9 cellular contexts compared by ENCODE assay signal in genomic region chr21:41769106-41769505, GRCh38. TPM values are rescaled to one million over a fixed set of nuclear protein-coding genes. Genes with fewer than 3 reads are reported as not detected.
A peak's percentile ranks its signal among the peaks of the same experiment; 100 is the strongest.
DNase-seq lines count a peak whose midpoint lies in the region; ATAC-seq, FAIRE-seq and TF ChIP-seq lines count a peak whose summit lies in the region.
"Had no signal": no experiment of that assay in that cellular context is flagged by ENCODE, and none has a peak within 500 bp of the region (broad histone marks: within the 10 kb centered on the region; RNA-seq: fewer than 3 reads in every experiment).

No MANE protein-coding gene starts in this region.

- TF ChIP-seq RAD21 in HepG2 (CRISPR knock-in tag; IDR thresholded peaks at IDR 0.05): no peak

- POLR2A ChIA-PET in activated naive CD8-positive, alpha-beta T cell treated with anti-CD3 and anti-CD28 coated beads, Interleukin-2, amount 10 ng/mL, durations not matched to agents 7 days and 5 days (lab: Charles Lee): no interaction called here
- POLR2A ChIA-PET in HepG2 (lab: Yijun Ruan, JAX): interaction anchor here (0.9 to 8.1 kb wide), 8 partner anchors 9 to 105 kb away, joined by 3 to 106 read pairs (median 6); no protein-coding TSS in a partner anchor

- H3K4me2 ChIP-seq in HepG2 (ENCODE audit: low read depth, low read length): peak overlapping the region; percentile 97

- peaks cover 20% of the 10 kb centered on the region for H4K20me1 ChIP-seq in HepG2 (ENCODE audit: insufficient read depth, low read length)

- peak overlapping the region; percentile 19 to 68 (median 50); a peak in 5 of 6 replicates for H3K4me3 ChIP-seq in HepG2 (replicated peaks in 1 of 3; ENCODE audit: insufficient read depth in 1 of 3, low read depth in 2 of 3, low read length in 3 of 3)
- peak overlapping the region in 1 of 3 donors; percentile 14 for H3K4me3 ChIP-seq in thyroid gland (replicated peaks in 1 of 3)

- no peaks in the 10 kb centered on the region for H3K9me3 Mint-ChIP-seq in activated T-cell treated with anti-CD3 and anti-CD28 coated beads, Interleukin-2, amount 50 U/mL, for 4 hours
- no peaks in the 10 kb centered on the region for H3K9me3 Mint-ChIP-seq in activated naive CD8-positive, alpha-beta T cell treated with anti-CD3 and anti-CD28 coated beads, Interleukin-2, amount 10 ng/mL, durations not matched to agents 7 days and 5 days

- H3K36me3 ChIP-seq in HepG2 (replicated peaks in 1 of 2; ENCODE audit: control insufficient read depth in 1 of 2, insufficient read depth in 2 of 2, low read length in 2 of 2): no peaks in the 10 kb centered on the region
- no peaks in the 10 kb centered on the region for H3K36me3 ChIP-seq in thyroid gland

- H3K4me1 ChIP-seq in HepG2 (ENCODE audit: insufficient read depth, low read length) (peaks cover 68% of the 10 kb centered on the region), thyroid gland (peaks cover 23 to 29% of the 10 kb centered on the region in 2 donors)

- H3K36me3 Mint-ChIP-seq in activated T-cell treated with anti-CD3 and anti-CD28 coated beads, Interleukin-2, amount 50 U/mL, for 4 hours (ENCODE audit: insufficient read depth): no peaks in the 10 kb centered on the region
- H3K36me3 Mint-ChIP-seq in activated naive CD8-positive, alpha-beta T cell treated with anti-CD3 and anti-CD28 coated beads, Interleukin-2, amount 10 ng/mL, durations not matched to agents 7 days and 5 days: no peaks in the 10 kb centered on the region

- peaks cover 22% of the 10 kb centered on the region for H3K79me2 ChIP-seq in HepG2 (ENCODE audit: insufficient read depth, low read length)

- H3K27ac Mint-ChIP-seq in activated naive CD8-positive, alpha-beta T cell treated with anti-CD3 and anti-CD28 coated beads, Interleukin-2, amount 10 ng/mL, durations not matched to agents 7 days and 5 days: no peak overlapping the region

- H3K27ac ChIP-seq in HepG2 (ENCODE audit: extremely low read length, insufficient read depth, low read length): peak overlapping the region; percentile 46
- peak overlapping the region in 2 of 3 donors; percentile 72 to 86 for H3K27ac ChIP-seq in thyroid gland

- H3K27me3 ChIP-seq in HepG2 (ENCODE audit: control insufficient read depth in 1 of 2, insufficient read depth in 2 of 2, low read length in 2 of 2) (peaks cover 4 to 41% of the 10 kb centered on the region in 2 experiments; a peak in 4 of 5 replicates), thyroid gland (no peaks in the 10 kb centered on the region)

- FAIRE-seq in HepG2 (lab: Jason Lieb, UNC): no peak

- peak overlapping the region; percentile 59 for H3K9ac ChIP-seq in HepG2 (ENCODE audit: insufficient read depth, low read depth, low read length)

- H2AFZ ChIP-seq in HepG2 (ENCODE audit: low read length): no peak overlapping the region

- intact Hi-C loops in HepG2 (cut with micrococcal nuclease; ENCODE audit: unreplicated experiment): loop anchor here (2.0 to 5.0 kb wide), 5 partner anchors 18 to 90 kb away; no protein-coding TSS in a partner anchor
- intact Hi-C loops in thyroid gland (cut with DNase I): no loop called here
- intact Hi-C loops in sciatic nerve (cut with DNase I): no loop called here

- no peak for TF ChIP-seq POLR2A in HepG2 (IDR thresholded peaks at IDR 0.05; ENCODE audit: insufficient read depth in 1 of 2, low read depth in 2 of 2, low read length in 2 of 2)
- no peak for TF ChIP-seq POLR2A in thyroid gland (IDR thresholded peaks at IDR 0.05)

- ATAC-seq in activated T-cell treated with anti-CD3 and anti-CD28 coated beads, Interleukin-2, amount 50 U/mL, for 4 hours: no peak
- ATAC-seq in activated naive CD8-positive, alpha-beta T cell treated with anti-CD3 and anti-CD28 coated beads, Interleukin-2, amount 10 ng/mL, durations not matched to agents 7 days and 5 days (ENCODE audit: low read depth): no peak
- ATAC-seq in HepG2 (no peak), sciatic nerve (no peak)

- no TSS peak for BruUV-seq in HepG2 (replicated peaks; lab: Mats Ljungman, UMichigan)

- no peak for TF ChIP-seq EP300 in HepG2 (IDR thresholded peaks at IDR 0.05; ENCODE audit: low read depth in 2 of 2, low read length in 2 of 2)
- no peak for TF ChIP-seq EP300 in HepG2 (CRISPR knock-in tag; IDR thresholded peaks at IDR 0.05; ENCODE audit: borderline replicate concordance)

- TF ChIP-seq CTCF in HepG2 (CRISPR knock-in tag; IDR thresholded peaks at IDR 0.05): no peak
- no peak for TF ChIP-seq CTCF in thyroid gland (IDR thresholded peaks at IDR 0.05)

- no peak for DNase-seq in activated T-cell treated with anti-CD3 and anti-CD28 coated beads, Interleukin-2, amount 50 U/mL, for 4 hours
- no peak for DNase-seq in activated T-cell treated with anti-CD3 and anti-CD28 coated beads, Interleukin-2, amount 50 U/mL, for 48 hours
- no peak for DNase-seq in activated naive CD8-positive, alpha-beta T cell treated with anti-CD3 and anti-CD28 coated beads, Interleukin-2, amount 10 ng/mL, durations not matched to agents 7 days and 5 days
- DNase-seq in HepG2 (ENCODE audit: low spot score) (no peak), thyroid gland (no peak), sciatic nerve (ENCODE audit: low spot score) (no peak), dedifferentiated amniotic fluid mesenchymal stem cell (ENCODE audit: extremely low spot score) (no peak), pons (ENCODE audit: low spot score) (no peak)

- H3K4me3 Mint-ChIP-seq in activated T-cell treated with anti-CD3 and anti-CD28 coated beads, Interleukin-2, amount 50 U/mL, for 4 hours: peak overlapping the region; percentile 80
- peak overlapping the region; percentile 81 for H3K4me3 Mint-ChIP-seq in activated naive CD8-positive, alpha-beta T cell treated with anti-CD3 and anti-CD28 coated beads, Interleukin-2, amount 10 ng/mL, durations not matched to agents 7 days and 5 days

- peaks cover 65% of the 10 kb centered on the region for H3K27me3 Mint-ChIP-seq in activated T-cell treated with anti-CD3 and anti-CD28 coated beads, Interleukin-2, amount 50 U/mL, for 4 hours (ENCODE audit: low read depth)
- peaks cover 57% of the 10 kb centered on the region for H3K27me3 Mint-ChIP-seq in activated naive CD8-positive, alpha-beta T cell treated with anti-CD3 and anti-CD28 coated beads, Interleukin-2, amount 10 ng/mL, durations not matched to agents 7 days and 5 days

- H3K9me3 ChIP-seq in HepG2 (ENCODE audit: low read length) (no peaks in the 10 kb centered on the region), thyroid gland (no peaks in the 10 kb centered on the region)

- H3K4me1 Mint-ChIP-seq in activated T-cell treated with anti-CD3 and anti-CD28 coated beads, Interleukin-2, amount 50 U/mL, for 4 hours (ENCODE audit: low read depth): peaks cover 23% of the 10 kb centered on the region
- peaks cover 28% of the 10 kb centered on the region for H3K4me1 Mint-ChIP-seq in activated naive CD8-positive, alpha-beta T cell treated with anti-CD3 and anti-CD28 coated beads, Interleukin-2, amount 10 ng/mL, durations not matched to agents 7 days and 5 days

- in situ Hi-C loops in HepG2 (cut with HindIII; ENCODE audit: extremely low pct_ligation_motif_present, low pct_unique_long_range_greater_than_20kb): loop anchor here (5.0 kb wide), 2 partner anchors 52 to 102 kb away; no protein-coding TSS in a partner anchor

- CTCF ChIA-PET in HepG2 (lab: Yijun Ruan, JAX; ENCODE audit: low intra/inter-chr PET ratio, low total read pairs): no interaction called here

- WGBS in HepG2 (ENCODE audit: low lambda C conversion rate): 2% methylated on average over 11 of the region's 11 CpGs
- WGBS in thyroid gland, 2 donors: 50 to 53% methylated on average over 11 of the region's 11 CpGs

TF ChIP-seq in HepG2, 621 proteins besides CTCF, POLR2A, EP300 and RAD21:
- TF ChIP-seq ZBTB25 (CRISPR knock-in tag; IDR thresholded peaks at IDR 0.05) (no peak), ZFP1 (CRISPR knock-in tag; IDR thresholded peaks at IDR 0.05) (0 out of 2 replicates have a peak, but pooled peaks have one; percentile 13), RNF2 (conservative IDR thresholded peaks at IDR 0.05; ENCODE audit: low read depth) (0 out of 2 replicates have a peak, but pooled peaks have one; percentile 11)

RNA-seq across cellular contexts. Expression of gene RIPK4, which starts 2.3 kb away (rescaled TPM):
- under 1 TPM; 0.13 to 0.20 (median 0.19) TPM for total RNA-seq in activated T-cell treated with anti-CD3 and anti-CD28 coated beads, Interleukin-2, amount 50 U/mL, for 4 hours
- total RNA-seq in activated naive CD8-positive, alpha-beta T cell treated with anti-CD3 and anti-CD28 coated beads, Interleukin-2, amount 10 ng/mL, durations not matched to agents 7 days and 5 days: under 1 TPM; 0.19 to 0.20 TPM
- total RNA-seq in HepG2 (2016; rRNA removed; fragmentation: Illumina TruSeq; extraction: Trizol) (4.9 and 5.3 TPM in 2 replicates), thyroid gland (10 to 100 TPM; 15.3 to 24.7 (median 22.6) TPM), sciatic nerve (0.09 TPM)
- 0.51 and 0.71 TPM in 2 replicates for total RNA-seq in HepG2 (2016; cell fraction: cytosol; rRNA removed; fragmentation: Illumina TruSeq; extraction: Trizol; ENCODE audit: low read depth)
- 4.4 and 5.2 TPM in 2 replicates for total RNA-seq in HepG2 (2016; cell fraction: insoluble cytoplasmic fraction; rRNA removed; fragmentation: Illumina TruSeq; extraction: Trizol)
- total RNA-seq in HepG2 (2016; cell fraction: membrane; rRNA removed; fragmentation: Illumina TruSeq; extraction: Trizol): 2.1 and 2.3 TPM in 2 replicates
- 3.5 and 4.3 TPM in 2 replicates for total RNA-seq in HepG2 (2016; cell fraction: nucleus; rRNA removed; fragmentation: Illumina TruSeq; extraction: Trizol)
- polyA plus RNA-seq in HepG2 (2011; rRNA removed): 3.1 and 3.7 TPM in 2 replicates
- polyA plus RNA-seq in HepG2 (2011; cell fraction: cytosol; rRNA removed): 2.8 TPM in 2 replicates
- polyA plus RNA-seq in HepG2 (2011; cell fraction: nucleus; rRNA removed): 11.6 and 15.3 TPM in 2 replicates
- 5.1 and 8.2 TPM in 2 replicates for polyA plus RNA-seq in HepG2 (2012)
- 0.29 and 0.38 TPM in 2 replicates for polyA plus RNA-seq in HepG2 (2016; cell fraction: cytosol; fragmentation: Illumina TruSeq; extraction: Trizol; ENCODE audit: low read depth)
- 3.7 and 4.2 TPM in 2 replicates for polyA plus RNA-seq in HepG2 (2016; cell fraction: insoluble cytoplasmic fraction; fragmentation: Illumina TruSeq; extraction: Trizol; ENCODE audit: low read depth)
- polyA plus RNA-seq in HepG2 (2016; cell fraction: membrane; fragmentation: Illumina TruSeq; extraction: Trizol; ENCODE audit: low read depth): 0.65 and 1.0 TPM in 2 replicates
- polyA plus RNA-seq in HepG2 (2016; cell fraction: nucleus; fragmentation: Illumina TruSeq; extraction: Trizol; ENCODE audit: insufficient read depth, low read depth): 6.2 and 7.7 TPM in 2 replicates
- 0.70 and 14.5 TPM in 2 replicates for polyA minus RNA-seq in HepG2 (2011; rRNA and poly(A)+ RNA removed; ENCODE audit: low replicate concordance)
- polyA minus RNA-seq in HepG2 (2011; cell fraction: cytosol; rRNA and poly(A)+ RNA removed): 6.3 and 8.3 TPM in 2 replicates
- 4.6 and 8.5 TPM in 2 replicates for polyA minus RNA-seq in HepG2 (2011; cell fraction: nucleus; rRNA and poly(A)+ RNA removed)
- total RNA-seq: myocyte had no signal
